Comparison of ENCODE assay signal across 8 cellular contexts in the genomic region with DNA sequence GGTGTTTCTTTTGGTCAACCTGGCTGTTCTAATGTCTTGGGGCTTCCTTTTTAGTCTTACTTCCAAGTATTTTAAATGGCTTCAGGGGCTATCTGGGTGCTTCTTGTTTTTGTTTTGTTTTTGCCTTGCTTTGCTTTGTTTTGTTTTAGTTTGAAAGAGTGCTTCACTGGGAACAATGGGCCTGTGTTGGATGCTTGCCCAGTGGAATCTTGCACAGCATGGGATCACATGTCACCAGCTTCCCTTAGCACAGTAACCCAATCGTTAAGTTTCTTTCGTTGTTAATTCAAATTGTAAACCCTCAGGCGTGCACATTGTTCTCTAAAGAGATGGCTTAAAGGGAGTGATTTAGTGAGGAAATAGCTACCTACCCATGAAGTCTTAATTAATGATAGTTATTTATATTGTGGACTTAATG. TPM values are rescaled to one million over a fixed set of nuclear protein-coding genes. Genes with fewer than 3 reads are reported as not detected.
DNase-seq lines count a peak whose midpoint lies in the region; ATAC-seq lines count a peak whose summit lies in the region.
"Had no signal": no experiment of that assay in that cellular context is flagged by ENCODE, and none has a peak within 500 bp of the region (broad histone marks: within the 10 kb centered on the region; RNA-seq: fewer than 3 reads in every experiment).

No MANE protein-coding gene starts in this region.

- no peaks in the 10 kb centered on the region for H3K9me3 ChIP-seq in iPS-18a (ENCODE audit: control insufficient read depth, low read depth, low read length)

- H3K27ac ChIP-seq in iPS-18a (ENCODE audit: low read length): peak overlapping the region; percentile 2
- peak overlapping the region; percentile 76 for H3K27ac ChIP-seq in temporal lobe (ENCODE audit: low read depth, low read length)

- H3K4me1 ChIP-seq in iPS-18a (ENCODE audit: control insufficient read depth, low read depth, low read length): peaks cover 30% of the 10 kb centered on the region

- H3K4me3 ChIP-seq in iPS-18a (ENCODE audit: low read length): no peak overlapping the region

- H3K36me3 ChIP-seq in iPS-18a (ENCODE audit: control insufficient read depth, low read depth, low read length): no peaks in the 10 kb centered on the region

- ATAC-seq in HG02840 (IDR thresholded peaks at IDR 0.05; ENCODE audit: low FRiP score, unreplicated experiment): no peak

- DNase-seq in NCI-H128 (lab: John Stamatoyannopoulos, UW; ENCODE audit: unreplicated experiment): peak; percentile 74
- peak in 42 of 58 donors; percentile 2 to 85 (median 31) for DNase-seq in anterior cingulate cortex (lab: John Stamatoyannopoulos, UW)
- DNase-seq in KG1 (lab: John Stamatoyannopoulos, UW): no peak
- no peak for DNase-seq in HUDEP-2 (lab: John Stamatoyannopoulos, UW; ENCODE audit: unreplicated experiment in 76 of 76)

- no peak overlapping the region for H3K9ac ChIP-seq in iPS-18a (ENCODE audit: low read length)

- H3K27me3 ChIP-seq in iPS-18a (ENCODE audit: control insufficient read depth, insufficient read depth, low read length): no peaks in the 10 kb centered on the region

RNA-seq across cellular contexts. Expression of a gene that starts 8.9 kb away (rescaled TPM):
- 0.25 TPM for total RNA-seq in temporal lobe
- total RNA-seq: activated CD8-positive, alpha-beta memory T cell treated with anti-CD3 and anti-CD28 coated beads for 36 hours had no signal

RNA-seq across cellular contexts. Expression of a gene that starts 45.2 kb away (rescaled TPM):
- total RNA-seq in temporal lobe: 7.6 TPM

Comparison
In these comparisons a context has a peak if more than half of its experiments do, and no peak if none do; other contexts are left out.
1. DNase-seq: peak in NCI-H128 (single experiment) and anterior cingulate cortex (42 of 58); none in KG1 (single experiment) and HUDEP-2 (0 of 76).